8 cellular contexts compared by ENCODE assay signal in genomic region chr3:136546718-136547117, GRCh38.
DNase-seq lines count a peak whose midpoint lies in the region; ATAC-seq and TF ChIP-seq lines count a peak whose summit lies in the region.

No MANE protein-coding gene starts in this region.

- no peak overlapping the region for H3K4me3 ChIP-seq in brain microvascular endothelial cell (ENCODE audit: low read depth, low read length)

- no peak overlapping the region for H3K27ac Mint-ChIP-seq in nephron

- peak; percentile 13 for TF ChIP-seq CTCF in GM10266 (IDR thresholded peaks at IDR 0.05; ENCODE audit: control insufficient read depth, insufficient read depth, low read depth, missing control alignments)
- peak; percentile 14 for TF ChIP-seq CTCF in brain microvascular endothelial cell (IDR thresholded peaks at IDR 0.05; ENCODE audit: low read depth, low read length, missing control alignments)
- TF ChIP-seq CTCF in nephron (IDR thresholded peaks at IDR 0.05; ENCODE audit: unreplicated experiment in 3 of 3) = peak in 2 of 3 experiments; percentile 15 to 30

- no peak overlapping the region for H3K4me3 Mint-ChIP-seq in nephron

- no peak overlapping the region for H3K27ac ChIP-seq in brain microvascular endothelial cell

- H3K36me3 ChIP-seq in brain microvascular endothelial cell (replicated peaks) = no peaks in the 10 kb centered on the region

- H3K36me3 Mint-ChIP-seq in nephron (ENCODE audit: low read depth) = peaks cover 34% of the 10 kb centered on the region

- DNase-seq in GM10266 (ENCODE audit: extremely low spot score) (no peak), M059J (ENCODE audit: low read depth) (peak; percentile 49), brain microvascular endothelial cell (no peak), cerebellum (ENCODE audit: low spot score) (no peak), OCI-M2 (lab: John Stamatoyannopoulos, UW; ENCODE audit: unreplicated experiment) (no peak)

- H3K27me3 ChIP-seq in brain microvascular endothelial cell (replicated peaks) = no peaks in the 10 kb centered on the region

- H3K4me1 Mint-ChIP-seq in nephron = no peaks in the 10 kb centered on the region

- no peaks in the 10 kb centered on the region for H3K9me3 Mint-ChIP-seq in nephron

- in situ Hi-C loops in brain microvascular endothelial cell (cut with HindIII; ENCODE audit: low pct_ligation_motif_present, low sequenced_read_pairs) = no loop called here

- H3K27me3 Mint-ChIP-seq in nephron (ENCODE audit: low read depth) = no peaks in the 10 kb centered on the region

- no peak for ATAC-seq in GM18870 (IDR thresholded peaks at IDR 0.05; ENCODE audit: unreplicated experiment)
- no peak for ATAC-seq in HG02884 (IDR thresholded peaks at IDR 0.05; ENCODE audit: unreplicated experiment)
